Comparison of ENCODE assay signal across 22 cellular contexts in the genomic region with DNA sequence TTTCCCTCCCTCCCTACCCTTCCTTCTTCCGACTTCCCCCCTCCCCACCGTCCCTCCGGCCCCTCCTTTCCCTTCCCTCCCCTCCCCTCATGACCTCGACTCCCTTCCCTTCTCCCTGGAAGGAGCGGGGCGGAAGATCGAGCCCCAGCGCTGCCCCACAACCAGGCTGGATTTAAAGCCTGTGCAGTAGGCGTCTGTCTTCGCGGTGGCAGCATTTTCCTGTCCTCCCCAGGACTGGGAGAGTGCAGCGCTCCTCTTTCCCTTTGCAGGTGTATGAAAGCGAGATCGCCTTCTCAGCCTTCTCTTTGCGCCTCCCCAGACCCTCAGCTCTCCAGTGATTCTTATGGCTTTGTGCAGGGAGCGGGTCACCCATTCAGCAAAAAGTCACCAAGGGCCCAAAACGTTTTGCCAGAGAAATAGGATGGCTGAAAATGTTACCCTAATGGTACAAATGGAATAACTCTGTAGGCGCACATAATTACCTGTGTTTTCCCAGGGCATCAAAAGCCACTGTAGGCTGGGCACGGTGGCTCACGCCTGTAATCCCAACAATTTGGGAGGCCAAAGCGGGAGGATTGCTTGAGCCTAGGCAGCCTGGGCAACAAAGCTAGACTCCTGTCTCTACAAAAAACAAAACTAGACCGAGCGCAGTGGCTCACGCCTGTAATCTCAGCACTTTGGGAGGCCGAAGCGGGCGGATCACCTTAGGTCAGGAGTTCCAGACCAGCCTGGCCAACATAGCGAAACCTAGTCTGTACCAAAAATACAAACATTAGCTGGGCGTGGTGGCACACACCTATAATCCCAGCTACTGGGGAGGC. TPM values are rescaled to one million over a fixed set of nuclear protein-coding genes. Genes with fewer than 3 reads are reported as not detected.
DNase-seq lines count a peak whose midpoint lies in the region; ATAC-seq, FAIRE-seq and TF ChIP-seq lines count a peak whose summit lies in the region.
"Had no signal": no experiment of that assay in that cellular context is flagged by ENCODE, and none has a peak within 500 bp of the region (broad histone marks: within the 10 kb centered on the region; RNA-seq: fewer than 3 reads in every experiment).

No MANE protein-coding gene starts in this region.

- TF ChIP-seq POLR2A in gastroesophageal sphincter (IDR thresholded peaks at IDR 0.05): no peak

- H3K36me3 ChIP-seq in HUES6 (ENCODE audit: control insufficient read depth, insufficient read depth, low read length) (no peaks in the 10 kb centered on the region), osteoblast (ENCODE audit: insufficient read depth, low read length) (no peaks in the 10 kb centered on the region), lower lobe of right lung (no peaks in the 10 kb centered on the region), small intestine (ENCODE audit: control insufficient read depth in 2 of 2, insufficient read depth in 2 of 2, low read length in 2 of 2) (no peaks in the 10 kb centered on the region), gastroesophageal sphincter (no peaks in the 10 kb centered on the region)
- H3K36me3 ChIP-seq: cardiac muscle cell, transverse colon had no signal

- H3K27ac ChIP-seq in HUES6 (ENCODE audit: low read depth, low read length) (no peak overlapping the region), osteoblast (ENCODE audit: low read depth, low read length) (no peak overlapping the region), lower lobe of right lung (no peak overlapping the region), small intestine (ENCODE audit: low read depth in 1 of 2, low read length in 1 of 2) (no peak overlapping the region), gastroesophageal sphincter (no peak overlapping the region)
- H3K27ac ChIP-seq: cardiac muscle cell, transverse colon had no signal

- no peak overlapping the region for H3K4me2 ChIP-seq in osteoblast (ENCODE audit: insufficient read depth, low read length)

- peaks cover 49% of the 10 kb centered on the region for H3K36me3 Mint-ChIP-seq in activated T-cell treated with anti-CD3 and anti-CD28 coated beads, Interleukin-2, amount 50 U/mL, for 24 hours (ENCODE audit: low read depth)

- intact Hi-C loops in lower lobe of right lung (cut with DNase I): no loop called here

- no peak overlapping the region for H3K27ac Mint-ChIP-seq in activated T-cell treated with anti-CD3 and anti-CD28 coated beads, Interleukin-2, amount 50 U/mL, for 24 hours
- H3K27ac Mint-ChIP-seq: stimulated activated memory B cell treated with anti-CD40 and anti-IgM and Interleukin-4, amounts not matched to agents 10 μg/mL and 1 μg/mL and 100 μg/mL, for 72 hours had no signal

- no peak for TF ChIP-seq CTCF in osteoblast (IDR thresholded peaks at IDR 0.05; ENCODE audit: extremely low read depth, low read depth, low read length)
- no peak for TF ChIP-seq CTCF in lower lobe of right lung (IDR thresholded peaks at IDR 0.05)
- no peak for TF ChIP-seq CTCF in gastroesophageal sphincter (IDR thresholded peaks at IDR 0.05)

- H3K9me3 ChIP-seq in HUES6 (ENCODE audit: control insufficient read depth, insufficient read depth, low read depth, low read length) (no peaks in the 10 kb centered on the region), osteoblast (ENCODE audit: low read depth, low read length) (no peaks in the 10 kb centered on the region), lower lobe of right lung (no peaks in the 10 kb centered on the region), small intestine (ENCODE audit: control insufficient read depth, low read depth) (no peaks in the 10 kb centered on the region), gastroesophageal sphincter (no peaks in the 10 kb centered on the region)
- H3K9me3 ChIP-seq: transverse colon had no signal

- ATAC-seq in lower lobe of right lung (no peak), gastroesophageal sphincter (no peak)
- ATAC-seq: HepG2; PC-3; stimulated activated memory B cell treated with anti-CD40 and anti-IgM and Interleukin-4, amounts not matched to agents 10 μg/mL and 1 μg/mL and 100 μg/mL, for 72 hours had no signal

- no peaks in the 10 kb centered on the region for H3K9me3 Mint-ChIP-seq in activated T-cell treated with anti-CD3 and anti-CD28 coated beads, Interleukin-2, amount 50 U/mL, for 24 hours

- H2AFZ ChIP-seq in osteoblast (ENCODE audit: low read length): no peak overlapping the region

- no peaks in the 10 kb centered on the region for H3K79me2 ChIP-seq in osteoblast (ENCODE audit: insufficient read depth, low read length)

- no peak overlapping the region for H3K9ac ChIP-seq in HUES6 (ENCODE audit: low read length)

- peaks cover 92% of the 10 kb centered on the region for H3K27me3 ChIP-seq in HUES6 (ENCODE audit: control insufficient read depth, insufficient read depth, low read length)
- peaks cover 66% of the 10 kb centered on the region for H3K27me3 ChIP-seq in osteoblast (ENCODE audit: insufficient read depth, low read length)
- peaks cover 75% of the 10 kb centered on the region for H3K27me3 ChIP-seq in lower lobe of right lung (ENCODE audit: low read depth)
- H3K27me3 ChIP-seq in small intestine (ENCODE audit: control insufficient read depth in 2 of 2, insufficient read depth in 2 of 2, low read length in 2 of 2): peaks cover 0 to 38% of the 10 kb centered on the region in 2 donors
- peaks cover 100% of the 10 kb centered on the region for H3K27me3 ChIP-seq in gastroesophageal sphincter

- DNase-seq in activated T-cell treated with anti-CD3 and anti-CD28 coated beads, Interleukin-2, amount 50 U/mL, for 24 hours: no peak
- DNase-seq in activated T-cell treated with anti-CD3 and anti-CD28 coated beads, Interleukin-2, amount 50 U/mL, for 48 hours: no peak
- DNase-seq in iPS DF 19.7 (ENCODE audit: low read depth, low spot score) (peak; percentile 68), osteoblast (ENCODE audit: insufficient read length, low spot score, missing footprints) (peak; percentile 78), lower lobe of right lung (no peak), small intestine (no peak)
- DNase-seq: activated CD4-positive, alpha-beta T cell treated with anti-CD3 and anti-CD28 coated beads, Interleukin-2, amount 50 U/mL, for 48 hours; amniotic stem cell; DND-41; mammary epithelial cell; NCI-H1436; NCI-H2171; NCI-H748 treated with DMSO at 0.1 percent for 48 hours; PC-3; transverse colon had no signal

- no peak for TF ChIP-seq EP300 in gastroesophageal sphincter (IDR thresholded peaks at IDR 0.05)

- peaks cover 14% of the 10 kb centered on the region for H3K4me1 ChIP-seq in HUES6 (ENCODE audit: control insufficient read depth, insufficient read depth, low read length)
- H3K4me1 ChIP-seq in osteoblast (ENCODE audit: insufficient read depth, low read length): no peaks in the 10 kb centered on the region
- H3K4me1 ChIP-seq in lower lobe of right lung: peaks cover 13% of the 10 kb centered on the region
- no peaks in the 10 kb centered on the region for H3K4me1 ChIP-seq in small intestine (ENCODE audit: control insufficient read depth in 2 of 2, insufficient read depth in 1 of 2, low read depth in 1 of 2, low read length in 1 of 2)
- H3K4me1 ChIP-seq in gastroesophageal sphincter: peaks cover 0 to 7% (median 4%) of the 10 kb centered on the region in 3 donors

- H3K4me1 Mint-ChIP-seq in activated T-cell treated with anti-CD3 and anti-CD28 coated beads, Interleukin-2, amount 50 U/mL, for 24 hours (ENCODE audit: low read depth): peaks cover 72% of the 10 kb centered on the region

- H3K4me3 ChIP-seq in HUES6 (ENCODE audit: low read depth, low read length): peak overlapping the region; percentile 54
- no peak overlapping the region for H3K4me3 ChIP-seq in osteoblast (ENCODE audit: insufficient read depth, low read length)
- H3K4me3 ChIP-seq in lower lobe of right lung: no peak overlapping the region
- H3K4me3 ChIP-seq in small intestine (ENCODE audit: low read depth in 1 of 2, low read length in 2 of 2): no peak overlapping the region
- peak overlapping the region in 1 of 2 donors; percentile 12 for H3K4me3 ChIP-seq in gastroesophageal sphincter
- H3K4me3 ChIP-seq: cardiac muscle cell, transverse colon had no signal

- WGBS in small intestine, 3 donors: 20 to 45% (median 28%) methylated on average over 29 of the region's 29 CpGs
- WGBS in gastroesophageal sphincter (ENCODE audit: low coverage in 1 of 2), 2 donors: 6 to 21% methylated on average over 7 to 18 of the region's 29 CpGs

- no peak for FAIRE-seq in small intestine (lab: Jason Lieb, UNC)
- FAIRE-seq: HepG2, islet of Langerhans had no signal

- no peaks in the 10 kb centered on the region for H4K20me1 ChIP-seq in osteoblast (ENCODE audit: insufficient read depth, low read length)

- no peaks in the 10 kb centered on the region for H3K27me3 Mint-ChIP-seq in activated T-cell treated with anti-CD3 and anti-CD28 coated beads, Interleukin-2, amount 50 U/mL, for 24 hours

- peak overlapping the region; percentile 25 for H3K4me3 Mint-ChIP-seq in activated T-cell treated with anti-CD3 and anti-CD28 coated beads, Interleukin-2, amount 50 U/mL, for 24 hours
- H3K4me3 Mint-ChIP-seq: neural crest cell; stimulated activated memory B cell treated with anti-CD40 and anti-IgM and Interleukin-4, amounts not matched to agents 10 μg/mL and 1 μg/mL and 100 μg/mL, for 72 hours had no signal

RNA-seq across cellular contexts. Expression of a gene that starts 40.8 kb away (rescaled TPM):
- 0.36 and 0.88 TPM in 2 replicates for total RNA-seq in osteoblast
- total RNA-seq in lower lobe of right lung: 4.0 TPM
- polyA plus RNA-seq in small intestine: under 1 TPM in 1 of 3 donors, not detected in 2; 0.34 TPM
- total RNA-seq in gastroesophageal sphincter: 1 to 10 TPM in 2 of 4 donors, under 1 TPM in 2; 0.17 to 1.9 (median 0.92) TPM
- total RNA-seq: cardiac muscle cell, HepG2, neural crest cell, PC-3 had no signal
- polyA plus RNA-seq: cardiac muscle cell, HepG2 had no signal

RNA-seq across cellular contexts. Expression of a gene that starts 48.1 kb away (rescaled TPM):
- total RNA-seq in osteoblast: 2.1 and 2.5 TPM in 2 replicates
- 27.1 TPM for total RNA-seq in lower lobe of right lung
- polyA plus RNA-seq in small intestine: 1 to 10 TPM in 1 of 3 donors, under 1 TPM in 2; 0.67 to 1.4 (median 0.81) TPM
- 10 to 100 TPM in 1 of 4 donors, 1 to 10 TPM in 3; 1.9 to 12.3 (median 5.0) TPM for total RNA-seq in gastroesophageal sphincter
- polyA plus RNA-seq: HepG2 had no signal

Comparison
In these comparisons a context has a peak if more than half of its experiments do, and no peak if none do; other contexts are left out.
1. DNase-seq: peak in iPS DF 19.7 (single experiment) and osteoblast (single experiment); none in activated T-cell treated with anti-CD3 and anti-CD28 coated beads, Interleukin-2, amount 50 U/mL, for 24 hours (single experiment), activated T-cell treated with anti-CD3 and anti-CD28 coated beads, Interleukin-2, amount 50 U/mL, for 48 hours (0 of 2), lower lobe of right lung (single experiment) and small intestine (single experiment).